In genomic region chr17:57595426-57595825, GRCh38 we compare ENCODE assay signal across 15 cellular contexts.
"Had no signal": no experiment of that assay in that cellular context is flagged by ENCODE, and none has a peak within 500 bp of the region (broad histone marks: within the 10 kb centered on the region; RNA-seq: fewer than 3 reads in every experiment).

No MANE protein-coding gene starts in this region.

- H3K9me3 ChIP-seq: pancreas, thyroid gland had no signal

- H3K4me3 Mint-ChIP-seq: activated naive CD4-positive, alpha-beta T cell treated with anti-CD3 and anti-CD28 coated beads, Interleukin-2, amount 50 U/mL, for 24 hours; dendritic cell treated with granulocyte-macrophage colony-stimulating factor and Interleukin-4, amounts not matched to agents 40 ng/mL and 50 ng/mL, for 4 days; stimulated activated naive B cell treated with anti-CD40 and anti-IgM and Interleukin-4, amounts not matched to agents 10 μg/mL and 1 μg/mL and 100 μg/mL, for 72 hours had no signal

- H3K9me3 Mint-ChIP-seq: activated naive CD4-positive, alpha-beta T cell treated with anti-CD3 and anti-CD28 coated beads, Interleukin-2, amount 50 U/mL, for 24 hours; dendritic cell treated with granulocyte-macrophage colony-stimulating factor and Interleukin-4, amounts not matched to agents 40 ng/mL and 50 ng/mL, for 4 days had no signal

- H3K4me3 ChIP-seq: pancreas, sigmoid colon, thyroid gland had no signal

- H3K27ac ChIP-seq: epithelial cell of prostate, pancreas, sigmoid colon, thyroid gland had no signal

- H3K27me3 ChIP-seq: pancreas, sigmoid colon, thyroid gland had no signal

- DNase-seq: activated CD4-positive, alpha-beta T cell treated with anti-CD3 and anti-CD28 coated beads, Interleukin-2, amount 50 U/mL, for 4 hours; activated CD4-positive, CD25-positive, alpha-beta regulatory T cell treated with anti-CD3 and anti-CD28 coated beads, Interleukin-2, amount 50 U/mL, for 72 hours; activated T-cell treated with anti-CD3 and anti-CD28 coated beads, Interleukin-2, amount 50 U/mL, for 1 hour; amniotic stem cell; foreskin fibroblast; left ventricle myocardium superior; pancreas; sigmoid colon; stimulated activated CD4-positive, alpha-beta T cell treated with anti-CD3 and anti-CD28 coated beads, Interleukin-4, amount 100 ng/mL, for 4 hours; stimulated activated naive B cell treated with anti-CD40 and anti-IgM and Interleukin-4, amounts not matched to agents 10 μg/mL and 1 μg/mL and 100 μg/mL, for 72 hours; T-helper 1 cell; thyroid gland had no signal

- H3K27me3 Mint-ChIP-seq: activated naive CD4-positive, alpha-beta T cell treated with anti-CD3 and anti-CD28 coated beads, Interleukin-2, amount 50 U/mL, for 24 hours; dendritic cell treated with granulocyte-macrophage colony-stimulating factor and Interleukin-4, amounts not matched to agents 40 ng/mL and 50 ng/mL, for 4 days; stimulated activated naive B cell treated with anti-CD40 and anti-IgM and Interleukin-4, amounts not matched to agents 10 μg/mL and 1 μg/mL and 100 μg/mL, for 72 hours had no signal

- H3K36me3 ChIP-seq: pancreas, sigmoid colon, thyroid gland had no signal

- H3K27ac Mint-ChIP-seq: dendritic cell treated with granulocyte-macrophage colony-stimulating factor and Interleukin-4, amounts not matched to agents 40 ng/mL and 50 ng/mL, for 4 days had no signal

- ATAC-seq: left ventricle myocardium superior; pancreas; stimulated activated naive B cell treated with anti-CD40 and anti-IgM and Interleukin-4, amounts not matched to agents 10 μg/mL and 1 μg/mL and 100 μg/mL, for 72 hours had no signal
